ENCODE assay signal across 8 cellular contexts in genomic region chr16:4692460-4693295, GRCh38. TPM values are rescaled to one million over a fixed set of nuclear protein-coding genes. Genes with fewer than 3 reads are reported as not detected.
DNase-seq lines count a peak whose midpoint lies in the region; ATAC-seq and TF ChIP-seq lines count a peak whose summit lies in the region.

No MANE protein-coding gene starts in this region.

- peak overlapping the region; percentile 19 for H2AK9ac ChIP-seq in IMR-90 (replicated peaks; ENCODE audit: low read depth, low read length, poor library complexity)

- no peaks in the 10 kb centered on the region for H3K9me3 ChIP-seq in CD4-positive, alpha-beta memory T cell (ENCODE audit: control insufficient read depth in 1 of 2, low read length in 2 of 2)
- H3K9me3 ChIP-seq in IMR-90 (ENCODE audit: control insufficient read depth, insufficient read depth, low read length) (no peaks in the 10 kb centered on the region), adrenal gland (replicated peaks in 1 of 3) (no peaks in the 10 kb centered on the region), iPS-18c (ENCODE audit: control insufficient read depth, insufficient read depth, low read length) (no peaks in the 10 kb centered on the region)

- H3K36me3 ChIP-seq in CD4-positive, alpha-beta memory T cell (ENCODE audit: insufficient read depth, low read length) = peaks cover 16% of the 10 kb centered on the region
- H3K36me3 ChIP-seq in IMR-90 (ENCODE audit: control insufficient read depth, insufficient read depth, low read length) = peaks cover 33% of the 10 kb centered on the region
- peaks cover 0 to 35% of the 10 kb centered on the region in 2 donors for H3K36me3 ChIP-seq in adrenal gland (replicated peaks in 1 of 2)

- H3K9me1 ChIP-seq in IMR-90 (ENCODE audit: insufficient read depth, low read length) = peaks cover 5% of the 10 kb centered on the region; the same call in 1 of the 2 replicates

- peaks cover 0 to 1% (median 0%) of the 10 kb centered on the region in 8 donors for H3K9me3 Mint-ChIP-seq in CD4-positive, alpha-beta memory T cell
- no peaks in the 10 kb centered on the region for H3K9me3 Mint-ChIP-seq in stimulated activated memory B cell treated with anti-CD40 and anti-IgM and Interleukin-4, amounts not matched to agents 10 μg/mL and 1 μg/mL and 100 μg/mL, for 72 hours

- peak overlapping the region; percentile 62 for H2AK5ac ChIP-seq in IMR-90 (ENCODE audit: low read depth, low read length)

- DNase-seq in CD4-positive, alpha-beta memory T cell = peak in 1 of 5 donors; percentile 60
- DNase-seq in IMR-90 = no peak
- DNase-seq in adrenal gland = peak in 5 of 7 donors; percentile 29 to 70 (median 65)
- DNase-seq in NCI-H526 treated with DMSO at 0.1 percent for 48 hours (lab: John Stamatoyannopoulos, UW) = no peak
- DNase-seq in activated CD8-positive, alpha-beta memory T cell treated with anti-CD3 and anti-CD28 coated beads, Interleukin-2, amount 50 U/mL, for 4 hours = no peak

- no peak overlapping the region; the same call in 1 of the 2 replicates for H4K91ac ChIP-seq in IMR-90 (ENCODE audit: insufficient read depth, low read depth, low read length)

- peak overlapping the region; percentile 85 to 92 (median 88) for H3K4me3 Mint-ChIP-seq in CD4-positive, alpha-beta memory T cell
- peak overlapping the region; percentile 88 for H3K4me3 Mint-ChIP-seq in stimulated activated memory B cell treated with anti-CD40 and anti-IgM and Interleukin-4, amounts not matched to agents 10 μg/mL and 1 μg/mL and 100 μg/mL, for 72 hours

- no peak overlapping the region for H3K14ac ChIP-seq in IMR-90 (replicated peaks; ENCODE audit: low read depth, low read length)

- H2AFZ ChIP-seq in IMR-90 (replicated peaks; ENCODE audit: low read length, poor library complexity) = peak overlapping the region; percentile 84

- no peak overlapping the region for H2BK120ac ChIP-seq in IMR-90 (ENCODE audit: low read depth, low read length)

- no peak overlapping the region for H2BK20ac ChIP-seq in IMR-90 (ENCODE audit: low read depth, low read length)

- ATAC-seq in GM21515 (IDR thresholded peaks at IDR 0.05; ENCODE audit: unreplicated experiment) (peak; percentile 15), IMR-90 (ENCODE audit: low read depth) (peak; percentile 9)
- ATAC-seq in stimulated activated memory B cell treated with anti-CD40 and anti-IgM and Interleukin-4, amounts not matched to agents 10 μg/mL and 1 μg/mL and 100 μg/mL, for 72 hours = peak; percentile 7

- no peak overlapping the region for H2BK15ac ChIP-seq in IMR-90 (ENCODE audit: low read depth, low read length)

- WGBS in IMR-90 (ENCODE audit: extremely low coverage in 2 of 2, insufficient read length in 1 of 2), 2 experiments = 25% methylated on average over 22 of the region's 31 CpGs; no CpG with 5 or more reads in 1 of the 2 experiments
- 17 to 55% (median 27%) methylated on average over 7 to 31 of the region's 31 CpGs for WGBS in adrenal gland, 4 donors

- POLR2A ChIA-PET in CD4-positive, alpha-beta memory T cell (lab: Charles Lee; ENCODE audit: partially characterized antibody) = interaction anchor here (0.6 to 6.1 kb wide), 15 partner anchors 12 to 981 kb away, joined by 3 to 40 read pairs (median 8); partner anchors contain the start of genes ANKS3, DNAAF8, MGRN1 and NAGPA
- POLR2A ChIA-PET in IMR-90 (lab: Charles Lee; ENCODE audit: unreplicated experiment) = no interaction called here

- no peak for TF ChIP-seq POLR2A in IMR-90 (IDR thresholded peaks at IDR 0.05; ENCODE audit: low read depth, low read length)
- TF ChIP-seq POLR2A in adrenal gland (IDR thresholded peaks at IDR 0.05) = no peak

- no peak for TF ChIP-seq RAD21 in IMR-90 (IDR thresholded peaks at IDR 0.05; ENCODE audit: low read length)

- H3K18ac ChIP-seq in IMR-90 (ENCODE audit: low read depth, low read length) = no peak overlapping the region

- H3K27me3 ChIP-seq in CD4-positive, alpha-beta memory T cell (ENCODE audit: insufficient read depth, low read length) = no peaks in the 10 kb centered on the region
- H3K27me3 ChIP-seq in IMR-90 (ENCODE audit: control insufficient read depth, insufficient read depth, low read length) = no peaks in the 10 kb centered on the region
- no peaks in the 10 kb centered on the region for H3K27me3 ChIP-seq in adrenal gland

- H3K4me1 Mint-ChIP-seq in CD4-positive, alpha-beta memory T cell = peaks cover 2 to 22% (median 9%) of the 10 kb centered on the region in 4 donors
- H3K4me1 Mint-ChIP-seq in stimulated activated memory B cell treated with anti-CD40 and anti-IgM and Interleukin-4, amounts not matched to agents 10 μg/mL and 1 μg/mL and 100 μg/mL, for 72 hours = peaks cover 32% of the 10 kb centered on the region

- peaks cover 0 to 26% of the 10 kb centered on the region in 2 experiments; a peak in 3 of 4 replicates for H3K79me1 ChIP-seq in IMR-90 (ENCODE audit: low read depth in 1 of 2, low read length in 2 of 2)

- no peak overlapping the region for H2BK5ac ChIP-seq in IMR-90 (ENCODE audit: low read depth, low read length, poor library complexity, severe bottlenecking)

- H3K56ac ChIP-seq in IMR-90 (ENCODE audit: extremely low read depth, insufficient read depth, low read length) = no peak overlapping the region

- peak overlapping the region; percentile 61 to 81 for H3K4me3 ChIP-seq in CD4-positive, alpha-beta memory T cell (ENCODE audit: low read length in 2 of 2)
- H3K4me3 ChIP-seq in IMR-90 (ENCODE audit: insufficient read depth, low read depth, low read length) (peak overlapping the region; percentile 52), adrenal gland (peak overlapping the region in 2 of 4 donors; percentile 3 to 99), iPS-18c (ENCODE audit: insufficient read depth, low read depth, low read length) (peak overlapping the region; percentile 56)

- BruUV-seq in IMR-90 (replicated peaks; lab: Mats Ljungman, UMichigan) = no TSS peak

- peaks cover 17% of the 10 kb centered on the region for H4K20me1 ChIP-seq in IMR-90 (ENCODE audit: insufficient read depth, low read length)

- H3K36me3 Mint-ChIP-seq in CD4-positive, alpha-beta memory T cell = peaks cover 2 to 16% of the 10 kb centered on the region in 2 donors
- peaks cover 9% of the 10 kb centered on the region for H3K36me3 Mint-ChIP-seq in stimulated activated memory B cell treated with anti-CD40 and anti-IgM and Interleukin-4, amounts not matched to agents 10 μg/mL and 1 μg/mL and 100 μg/mL, for 72 hours

- in situ Hi-C loops in IMR-90 (cut with MboI; ENCODE audit: low sequenced_read_pairs) = no loop called here

- CTCF ChIA-PET in CD4-positive, alpha-beta memory T cell (lab: Charles Lee; ENCODE audit: partially characterized antibody) = interaction anchor here (1.5 to 2.0 kb wide), 2 partner anchors 76 to 263 kb away, joined by 4 read pairs; no protein-coding TSS in a partner anchor
- CTCF ChIA-PET in IMR-90 (lab: Yijun Ruan, JAX) = interaction anchor here (0.6 kb wide), 1 partner anchor 206 kb away, joined by 3 read pairs; no protein-coding TSS in a partner anchor

- H3K4ac ChIP-seq in IMR-90 (ENCODE audit: low read depth, low read length) = peak overlapping the region; percentile 24; the same call in 1 of the 2 replicates

- TF ChIP-seq CTCF in IMR-90 (conservative IDR thresholded peaks at IDR 0.05; ENCODE audit: low read depth, low read length) (no peak), adrenal gland (IDR thresholded peaks at IDR 0.05) (peak in 2 of 6 experiments; percentile 11 to 29)

- H3K23ac ChIP-seq in IMR-90 (ENCODE audit: low read depth, low read length) = no peak overlapping the region

- intact Hi-C loops in CD4-positive, alpha-beta memory T cell (cut with micrococcal nuclease) = loop anchor here (1.0 to 2.0 kb wide), 7 partner anchors 16 to 341 kb away; partner anchors contain the start of genes ANKS3, DNAAF8, GLYR1 and MGRN1
- intact Hi-C loops in IMR-90 (cut with micrococcal nuclease) = no loop called here
- intact Hi-C loops in adrenal gland (cut with DNase I) = no loop called here

- H4K8ac ChIP-seq in IMR-90 (ENCODE audit: low read depth in 2 of 2, low read length in 2 of 2) = peak overlapping the region in 1 of 2 experiments; percentile 62; a peak in 2 of 4 replicates

- H3K4me2 ChIP-seq in IMR-90 (ENCODE audit: low read depth, low read length) = peak overlapping the region; percentile 81

- peak overlapping the region; percentile 81 for H3K27ac ChIP-seq in CD4-positive, alpha-beta memory T cell (ENCODE audit: low read depth, low read length)
- peak overlapping the region; percentile 36 for H3K27ac ChIP-seq in IMR-90 (ENCODE audit: insufficient read depth, low read length)
- peak overlapping the region in 4 of 5 donors; percentile 74 to 98 (median 85) for H3K27ac ChIP-seq in adrenal gland

- dilution Hi-C loops in IMR-90 (cut with HindIII; ENCODE audit: low sequenced_read_pairs, unreplicated experiment) = no loop called here

- H3K4me1 ChIP-seq in CD4-positive, alpha-beta memory T cell (ENCODE audit: insufficient read depth, low read length) = peaks cover 21% of the 10 kb centered on the region
- H3K4me1 ChIP-seq in IMR-90 (ENCODE audit: control insufficient read depth, insufficient read depth, low read length) (peaks cover 7% of the 10 kb centered on the region), adrenal gland (replicated peaks in 1 of 2) (peaks cover 33 to 49% of the 10 kb centered on the region in 2 donors)

- peak overlapping the region; percentile 84 to 92 (median 91) for H3K27ac Mint-ChIP-seq in CD4-positive, alpha-beta memory T cell
- peak overlapping the region; percentile 84 for H3K27ac Mint-ChIP-seq in stimulated activated memory B cell treated with anti-CD40 and anti-IgM and Interleukin-4, amounts not matched to agents 10 μg/mL and 1 μg/mL and 100 μg/mL, for 72 hours

- no peaks in the 10 kb centered on the region for H3K27me3 Mint-ChIP-seq in CD4-positive, alpha-beta memory T cell
- no peaks in the 10 kb centered on the region for H3K27me3 Mint-ChIP-seq in stimulated activated memory B cell treated with anti-CD40 and anti-IgM and Interleukin-4, amounts not matched to agents 10 μg/mL and 1 μg/mL and 100 μg/mL, for 72 hours

- H4K5ac ChIP-seq in IMR-90 (ENCODE audit: low read depth, low read length) = no peak overlapping the region

- no peak overlapping the region for H3K9ac ChIP-seq in IMR-90 (ENCODE audit: low read depth, low read length)

RNA-seq across cellular contexts. Expression of gene NUDT16L1, which starts 0.7 kb away (rescaled TPM):
- total RNA-seq in CD4-positive, alpha-beta memory T cell = 10 to 100 TPM; 52.4 to 53.7 TPM
- polyA plus RNA-seq in CD4-positive, alpha-beta memory T cell = 100 to 1,000 TPM in 1 of 2 donors, 10 to 100 TPM in 1; 80.1 to 125 TPM
- total RNA-seq in IMR-90 (2012; rRNA removed) = 22.9 and 28.3 TPM in 2 replicates
- 44.3 and 63.8 TPM in 2 replicates for polyA plus RNA-seq in IMR-90 (2012; rRNA removed)
- 55.5 and 62.4 TPM in 2 replicates for polyA plus RNA-seq in IMR-90 (2012; cell fraction: cytosol; rRNA removed)
- 25.7 and 61.5 TPM in 2 replicates for polyA plus RNA-seq in IMR-90 (2012; cell fraction: nucleus; rRNA removed; ENCODE audit: low replicate concordance)
- total RNA-seq in adrenal gland = 10 to 100 TPM; 45.4 to 99.3 (median 53.9) TPM
- polyA plus RNA-seq in adrenal gland = 10 to 100 TPM; 16.3 to 36.2 (median 28.1) TPM

RNA-seq across cellular contexts. Expression of gene ANKS3, which starts 41.4 kb away (rescaled TPM):
- 10 to 100 TPM; 28.5 to 33.9 TPM for total RNA-seq in CD4-positive, alpha-beta memory T cell
- polyA plus RNA-seq in CD4-positive, alpha-beta memory T cell = 1 to 10 TPM in 1 of 2 donors, under 1 TPM in 1; 0.91 to 5.7 TPM
- total RNA-seq in IMR-90 (2012; rRNA removed) = 22.2 and 24.4 TPM in 2 replicates
- polyA plus RNA-seq in IMR-90 (2012; rRNA removed) = 23.7 and 25.0 TPM in 2 replicates
- 15.1 and 18.0 TPM in 2 replicates for polyA plus RNA-seq in IMR-90 (2012; cell fraction: cytosol; rRNA removed)
- 91.7 and 149 TPM in 2 replicates for polyA plus RNA-seq in IMR-90 (2012; cell fraction: nucleus; rRNA removed; ENCODE audit: low replicate concordance)
- 10 to 100 TPM; 12.3 to 34.4 (median 18.8) TPM for total RNA-seq in adrenal gland
- polyA plus RNA-seq in adrenal gland = 100 to 1,000 TPM in 1 of 3 donors, 10 to 100 TPM in 1, 1 to 10 TPM in 1; 7.2 to 118 (median 52.8) TPM

RNA-seq across cellular contexts. Expression of gene DNAAF8, which starts 41.7 kb away (rescaled TPM):
- total RNA-seq in CD4-positive, alpha-beta memory T cell = under 1 TPM; 0.12 to 0.64 TPM
- polyA plus RNA-seq in CD4-positive, alpha-beta memory T cell = under 1 TPM in 1 of 2 donors, not detected in 1; 0.11 TPM
- total RNA-seq in IMR-90 (2012; rRNA removed) = 0.54 and 0.56 TPM in 2 replicates
- 1.7 TPM in 2 replicates for polyA plus RNA-seq in IMR-90 (2012; rRNA removed)
- polyA plus RNA-seq in IMR-90 (2012; cell fraction: cytosol; rRNA removed) = 0.68 and 1.1 TPM in 2 replicates
- 0.99 and 1.6 TPM in 2 replicates for polyA plus RNA-seq in IMR-90 (2012; cell fraction: nucleus; rRNA removed; ENCODE audit: low replicate concordance)
- 1 to 10 TPM in 6 of 8 donors, under 1 TPM in 2; 0.30 to 3.3 (median 1.1) TPM for total RNA-seq in adrenal gland
- 1 to 10 TPM; 1.9 to 2.7 (median 2.3) TPM for polyA plus RNA-seq in adrenal gland

Comparison
In these comparisons a context has a peak if more than half of its experiments do, and no peak if none do; other contexts are left out.
1. DNase-seq: peak in adrenal gland (5 of 7); none in IMR-90 (single experiment), NCI-H526 treated with DMSO at 0.1 percent for 48 hours (single experiment) and activated CD8-positive, alpha-beta memory T cell treated with anti-CD3 and anti-CD28 coated beads, Interleukin-2, amount 50 U/mL, for 4 hours (single experiment).
2. Peak in every context shown above with its lines, with median percentiles within 50 percentile points of each other: H3K27ac ChIP-seq and ATAC-seq.